ENCODE assay signal across 31 cellular contexts in the genomic region with DNA sequence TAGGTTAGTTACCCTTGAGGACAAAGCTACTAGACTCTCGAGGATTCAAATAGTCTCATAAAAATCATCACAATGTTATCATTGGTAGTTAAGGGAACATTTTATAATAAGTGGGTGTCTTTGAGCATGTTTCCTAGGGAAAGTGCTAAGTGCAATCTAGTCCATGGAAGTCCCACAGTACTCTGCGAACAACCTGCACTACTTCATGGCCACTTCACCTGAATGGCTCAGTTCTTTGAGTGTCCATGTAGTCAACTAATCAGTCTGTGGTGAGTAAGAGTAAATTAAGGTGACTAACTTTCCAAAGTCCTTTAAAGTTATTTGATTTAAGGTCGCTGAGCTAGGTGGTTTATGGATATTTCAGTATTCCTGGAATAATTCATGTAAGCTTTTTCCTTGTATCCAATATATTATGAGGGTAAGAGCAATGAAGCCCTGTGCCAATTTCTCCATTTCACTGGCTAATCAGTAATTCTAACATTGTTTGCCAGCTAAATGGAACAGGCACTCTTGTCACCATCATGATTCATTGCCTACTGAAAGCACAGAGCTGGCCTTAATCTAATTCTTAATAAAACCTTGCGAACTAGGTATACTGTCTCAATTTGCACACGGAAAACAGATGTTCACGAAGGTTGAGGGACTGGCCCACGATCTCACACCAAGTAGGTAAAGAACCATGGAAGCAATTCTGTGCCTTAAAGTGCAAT.
"Had no signal": no experiment of that assay in that cellular context is flagged by ENCODE, and none has a peak within 500 bp of the region (broad histone marks: within the 10 kb centered on the region; RNA-seq: fewer than 3 reads in every experiment).

No MANE protein-coding gene starts in this region.

- H3K27ac ChIP-seq: esophagus muscularis mucosa, foreskin keratinocyte, gastrocnemius medialis, heart left ventricle had no signal

- H3K4me3 ChIP-seq: esophagus muscularis mucosa, gastrocnemius medialis, heart left ventricle had no signal

- ATAC-seq: activated CD4-positive, alpha-beta T cell treated with anti-CD3 and anti-CD28 coated beads for 36 hours; activated naive CD4-positive, alpha-beta T cell treated with anti-CD3 and anti-CD28 coated beads, Interleukin-2, amount 50 U/mL, for 72 hours; activated T-cell treated with anti-CD3 and anti-CD28 coated beads, Interleukin-2, amount 50 U/mL, for 72 hours; effector memory CD8-positive, alpha-beta T cell; foreskin keratinocyte; gastrocnemius medialis; heart left ventricle had no signal

- FAIRE-seq: astrocyte, colon had no signal

- DNase-seq: activated CD4-positive, alpha-beta memory T cell treated with anti-CD3 and anti-CD28 coated beads, Interleukin-2, amount 10 ng/mL, durations not matched to agents 7 days and 5 days; activated CD4-positive, alpha-beta T cell treated with anti-CD3 and anti-CD28 coated beads for 36 hours; activated CD4-positive, alpha-beta T cell treated with anti-CD3 and anti-CD28 coated beads, Interleukin-2, amount 10 ng/mL, durations not matched to agents 7 days and 5 days; activated CD4-positive, alpha-beta T cell treated with anti-CD3 and anti-CD28 coated beads, Interleukin-2, amount 50 U/mL, for 4 hours; activated CD4-positive, CD25-positive, alpha-beta regulatory T cell; activated CD4-positive, CD25-positive, alpha-beta regulatory T cell treated with anti-CD3 and anti-CD28 coated beads, Interleukin-2, amount 50 U/mL, for 72 hours; activated CD8-positive, alpha-beta memory T cell treated with anti-CD3 and anti-CD28 coated beads, Interleukin-2, amount 50 U/mL, for 48 hours; activated gamma-delta T cell; activated naive CD4-positive, alpha-beta T cell; activated naive CD4-positive, alpha-beta T cell treated with anti-CD3 and anti-CD28 coated beads, Interleukin-2, amount 10 ng/mL, durations not matched to agents 7 days and 5 days; activated naive CD8-positive, alpha-beta T cell treated with anti-CD3 and anti-CD28 coated beads, Interleukin-2, amount 10 ng/mL, durations not matched to agents 7 days and 5 days; activated T-cell treated with anti-CD3 and anti-CD28 coated beads for 4 hours; activated T-cell treated with anti-CD3 and anti-CD28 coated beads, Interleukin-2, amount 50 U/mL, for 24 hours; activated T-cell treated with anti-CD3 and anti-CD28 coated beads, Interleukin-2, amount 50 U/mL, for 72 hours; amniotic stem cell; anterior cingulate cortex; caudate nucleus; cortex of kidney; dermis blood vessel endothelial cell; effector CD4-positive, alpha-beta T cell; effector memory CD8-positive, alpha-beta T cell; erythroblast; foreskin keratinocyte; gastrocnemius medialis; glutamatergic neuron; heart left ventricle; T-helper 2 cell had no signal

- H3K9me3 ChIP-seq: esophagus muscularis mucosa, gastrocnemius medialis, heart left ventricle had no signal

- H3K27me3 ChIP-seq: esophagus muscularis mucosa, foreskin keratinocyte, gastrocnemius medialis, heart left ventricle had no signal

- H3K36me3 ChIP-seq: esophagus muscularis mucosa, gastrocnemius medialis, heart left ventricle had no signal

- H3K4me1 ChIP-seq: foreskin keratinocyte, gastrocnemius medialis had no signal
